Comparison of ENCODE assay signal across 1 cellular context in the genomic region with DNA sequence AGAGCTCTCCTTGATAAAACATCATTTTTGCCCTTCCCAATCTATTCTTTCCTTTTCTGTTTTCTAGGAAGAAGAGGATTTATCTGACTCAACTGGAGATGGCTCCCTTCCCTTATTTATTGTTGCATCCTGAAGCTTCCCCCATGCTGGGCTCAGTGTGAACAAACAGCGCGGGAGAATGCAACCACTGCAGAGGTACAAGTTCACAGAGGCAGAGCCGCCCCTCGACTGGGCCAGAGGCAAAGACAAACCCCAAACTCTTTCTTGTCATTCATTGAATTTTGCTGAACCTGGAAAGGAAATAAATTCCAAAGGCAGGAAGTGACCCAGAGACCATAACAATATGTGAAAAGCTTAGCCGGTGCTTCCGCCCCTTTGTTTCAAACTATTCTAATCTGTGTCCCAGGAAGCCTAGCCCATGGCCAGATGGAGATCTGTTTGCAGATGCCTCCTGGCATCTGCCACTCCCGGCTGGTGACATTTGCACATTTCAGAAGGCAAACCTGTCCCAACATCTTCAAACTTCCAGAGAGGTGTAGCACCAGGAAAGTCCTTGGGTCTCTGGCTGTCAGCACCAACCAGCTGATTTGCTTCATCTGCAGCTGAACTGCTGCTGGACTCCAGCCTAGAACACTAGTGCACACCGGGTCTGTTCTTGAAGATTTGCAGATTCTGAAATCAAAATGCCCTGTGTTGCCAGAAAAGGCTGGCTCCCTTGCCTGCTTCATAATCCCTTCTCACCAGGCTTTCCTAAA.
TF ChIP-seq lines count a peak whose summit lies in the region.

No MANE protein-coding gene starts in this region.

TF ChIP-seq in HepG2, 621 proteins besides CTCF, POLR2A, EP300 and RAD21 (continued from another document and continues in another):
- TF ChIP-seq, protein P1, sequence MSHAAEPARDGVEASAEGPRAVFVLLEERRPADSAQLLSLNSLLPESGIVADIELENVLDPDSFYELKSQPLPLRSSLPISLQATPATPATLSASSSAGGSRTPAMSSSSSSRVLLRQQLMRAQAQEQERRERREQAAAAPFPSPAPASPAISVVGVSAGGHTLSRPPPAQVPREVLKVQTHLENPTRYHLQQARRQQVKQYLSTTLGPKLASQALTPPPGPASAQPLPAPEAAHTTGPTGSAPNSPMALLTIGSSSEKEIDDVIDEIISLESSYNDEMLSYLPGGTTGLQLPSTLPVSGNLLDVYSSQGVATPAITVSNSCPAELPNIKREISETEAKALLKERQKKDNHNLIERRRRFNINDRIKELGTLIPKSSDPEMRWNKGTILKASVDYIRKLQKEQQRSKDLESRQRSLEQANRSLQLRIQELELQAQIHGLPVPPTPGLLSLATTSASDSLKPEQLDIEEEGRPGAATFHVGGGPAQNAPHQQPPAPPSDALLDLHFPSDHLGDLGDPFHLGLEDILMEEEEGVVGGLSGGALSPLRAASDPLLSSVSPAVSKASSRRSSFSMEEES (CRISPR knock-in tag; IDR thresholded peaks at IDR 0.05): 0 out of 2 replicates have a peak, but pooled peaks have one; percentile 13
- TF ChIP-seq ZNF564 (CRISPR knock-in tag; IDR thresholded peaks at IDR 0.05) (no peak), PLRG1 (conservative IDR thresholded peaks at IDR 0.05) (no peak), BCL6 (CRISPR knock-in tag; IDR thresholded peaks at IDR 0.05) (0 out of 2 replicates have a peak, but pooled peaks have one; percentile 47), GRHL1 (CRISPR knock-in tag; conservative IDR thresholded peaks at IDR 0.05) (no peak), NFATC3 (CRISPR knock-in tag; IDR thresholded peaks at IDR 0.05) (0 out of 2 replicates have a peak, but pooled peaks have one; percentile 33), ZBTB46 (CRISPR knock-in tag; IDR thresholded peaks at IDR 0.05; ENCODE audit: borderline replicate concordance) (no peak), ATF7-NPFF (CRISPR knock-in tag; IDR thresholded peaks at IDR 0.05; ENCODE audit: low read depth) (peak; percentile 66; the same call in 1 of the 2 replicates), PAF1 (CRISPR knock-in tag; IDR thresholded peaks at IDR 0.05) (no peak), TFDP1 (CRISPR knock-in tag; IDR thresholded peaks at IDR 0.05; ENCODE audit: borderline replicate concordance) (peak; percentile 82), XRCC5 (optimal IDR thresholded peaks at IDR 0.05; ENCODE audit: low read length) (no peak), NR2F6 (IDR thresholded peaks at IDR 0.05) (no peak), NR2F6 (CRISPR knock-in tag; IDR thresholded peaks at IDR 0.05) (no peak), ZNF530 (CRISPR knock-in tag; IDR thresholded peaks at IDR 0.05; ENCODE audit: low read depth) (no peak), ZBTB25 (CRISPR knock-in tag; IDR thresholded peaks at IDR 0.05) (no peak), ZIK1 (CRISPR knock-in tag; IDR thresholded peaks at IDR 0.05; ENCODE audit: borderline replicate concordance, low read depth) (0 out of 2 replicates have a peak, but pooled peaks have one; percentile 14), TIGD3 (CRISPR knock-in tag; IDR thresholded peaks at IDR 0.05; ENCODE audit: borderline replicate concordance) (no peak), ZNF33A (CRISPR knock-in tag; IDR thresholded peaks at IDR 0.05; ENCODE audit: borderline replicate concordance) (no peak), ZNF343 (CRISPR knock-in tag; IDR thresholded peaks at IDR 0.05) (peak; percentile 19; the same call in 1 of the 2 replicates), TFDP2 (CRISPR knock-in tag; IDR thresholded peaks at IDR 0.05) (peak; percentile 78), ZNF75D (CRISPR knock-in tag; IDR thresholded peaks at IDR 0.05; ENCODE audit: borderline replicate concordance) (no peak), ZFY (CRISPR knock-in tag; IDR thresholded peaks at IDR 0.05) (peak; percentile 55; the same call in 1 of the 2 replicates), ZNF256 (CRISPR knock-in tag; conservative IDR thresholded peaks at IDR 0.05) (no peak), GPBP1L1 (CRISPR knock-in tag; IDR thresholded peaks at IDR 0.05) (no peak), WIZ (CRISPR knock-in tag; IDR thresholded peaks at IDR 0.05) (no peak; the same call in 1 of the 2 replicates), ZHX2 (IDR thresholded peaks at IDR 0.05; ENCODE audit: low read depth) (no peak), ZHX2 (CRISPR knock-in tag; IDR thresholded peaks at IDR 0.05; ENCODE audit: borderline replicate concordance) (no peak), ZNF788 (CRISPR knock-in tag; IDR thresholded peaks at IDR 0.05; ENCODE audit: borderline replicate concordance) (0 out of 2 replicates have a peak, but pooled peaks have one; percentile 47), ZSCAN30 (CRISPR knock-in tag; IDR thresholded peaks at IDR 0.05) (0 out of 2 replicates have a peak, but pooled peaks have one; percentile 66), JARID2 (CRISPR knock-in tag; IDR thresholded peaks at IDR 0.05; ENCODE audit: insufficient replicate concordance) (no peak), REPIN1 (CRISPR knock-in tag; IDR thresholded peaks at IDR 0.05; ENCODE audit: borderline replicate concordance, low read depth) (peak; percentile 54), ZNF761 (CRISPR knock-in tag; conservative IDR thresholded peaks at IDR 0.05) (0 out of 2 replicates have a peak, but pooled peaks have one; percentile 8), ZSCAN12 (CRISPR knock-in tag; IDR thresholded peaks at IDR 0.05) (no peak; the same call in 1 of the 2 replicates), ZFP41 (CRISPR knock-in tag; IDR thresholded peaks at IDR 0.05; ENCODE audit: borderline replicate concordance) (no peak; the same call in 1 of the 2 replicates), BATF2 (CRISPR knock-in tag; IDR thresholded peaks at IDR 0.05) (no peak), HMG20B (CRISPR knock-in tag; conservative IDR thresholded peaks at IDR 0.05) (no peak; the same call in none of the 2 replicates), HHEX (CRISPR knock-in tag; IDR thresholded peaks at IDR 0.05) (no peak), TSC22D2 (CRISPR knock-in tag; IDR thresholded peaks at IDR 0.05; ENCODE audit: borderline replicate concordance) (peak; percentile 20; the same call in 1 of the 2 replicates), NR3C1 (CRISPR knock-in tag; IDR thresholded peaks at IDR 0.05) (no peak), ZNF225 (CRISPR knock-in tag; IDR thresholded peaks at IDR 0.05) (no peak)
